ENCODE assay signal across 31 cellular contexts in the genomic region with DNA sequence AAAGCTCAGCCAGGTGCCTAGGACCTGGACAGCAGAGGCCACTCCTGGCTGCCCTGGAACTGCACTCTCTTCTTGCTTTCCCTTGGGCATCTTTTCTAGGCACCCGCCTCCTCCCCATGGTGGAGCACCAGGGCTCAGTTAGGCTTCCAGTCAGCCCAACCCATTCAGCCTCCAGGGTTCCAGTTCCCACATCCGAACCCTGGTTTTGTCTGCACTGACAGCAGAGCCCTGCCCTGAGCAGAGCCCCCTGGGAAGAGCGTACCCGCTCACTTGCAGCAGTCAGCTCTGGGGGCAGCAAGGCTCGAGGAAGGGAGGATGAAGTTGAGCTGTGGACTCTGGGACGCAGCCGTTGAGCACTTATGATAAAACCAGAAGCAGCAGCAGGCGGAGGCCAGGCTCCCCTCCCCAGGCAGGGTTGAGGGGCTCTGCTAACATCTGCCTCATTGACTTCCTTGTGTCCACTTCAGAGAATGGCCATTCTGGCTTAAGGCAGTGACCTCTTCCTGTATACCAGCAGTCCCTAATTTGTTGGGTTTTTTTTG.
"Had no signal": no experiment of that assay in that cellular context is flagged by ENCODE, and none has a peak within 500 bp of the region (broad histone marks: within the 10 kb centered on the region; RNA-seq: fewer than 3 reads in every experiment).

No MANE protein-coding gene starts in this region.

- H3K9me3 ChIP-seq: MG63, Peyer's patch had no signal

- H3K4me3 Mint-ChIP-seq: activated B cell treated with CpG ODN at 0.5 μM for 24 hours; activated CD4-positive, alpha-beta memory T cell treated with anti-CD3 and anti-CD28 coated beads for 36 hours; activated naive CD4-positive, alpha-beta T cell treated with anti-CD3 and anti-CD28 coated beads, Interleukin-2, amount 10 ng/mL, durations not matched to agents 7 days and 5 days; activated naive CD8-positive, alpha-beta T cell; activated naive CD8-positive, alpha-beta T cell treated with anti-CD3 and anti-CD28 coated beads, Interleukin-2, amount 50 U/mL, for 24 hours; brain; IgD-negative memory B cell had no signal

- H3K4me3 ChIP-seq: MG63, Peyer's patch had no signal

- H3K36me3 ChIP-seq: MG63, Peyer's patch had no signal

- H3K27ac ChIP-seq: Peyer's patch, VCaP had no signal

- H3K27me3 Mint-ChIP-seq: brain had no signal

- ATAC-seq: PC-3 had no signal

- H3K27me3 ChIP-seq: MG63, Peyer's patch had no signal

- FAIRE-seq: bronchial epithelial cell had no signal

- DNase-seq: activated B cell treated with CpG ODN at 0.5 μM for 24 hours; activated CD4-positive, alpha-beta memory T cell treated with anti-CD3 and anti-CD28 coated beads for 36 hours; activated CD4-positive, alpha-beta T cell treated with anti-CD3 and anti-CD28 coated beads for 4 hours; activated CD4-positive, alpha-beta T cell treated with anti-CD3 and anti-CD28 coated beads, Interleukin-2, amount 50 U/mL, for 1 hour; activated CD4-positive, CD25-positive, alpha-beta regulatory T cell treated with anti-CD3 and anti-CD28 coated beads, Interleukin-2, amount 50 U/mL, for 72 hours; activated CD8-positive, alpha-beta memory T cell treated with anti-CD3 and anti-CD28 coated beads, Interleukin-2, amount 50 U/mL, for 48 hours; activated effector memory CD4-positive, alpha-beta T cell treated with Interleukin-2 at 50 U/mL for 16 hours; activated naive CD4-positive, alpha-beta T cell treated with anti-CD3 and anti-CD28 coated beads, Interleukin-2, amount 10 ng/mL, durations not matched to agents 7 days and 5 days; activated naive CD8-positive, alpha-beta T cell treated with anti-CD3 and anti-CD28 coated beads, Interleukin-2, amount 50 U/mL, for 24 hours; anterior cingulate cortex; Kasumi-1; KBM-7; MG63; NCI-H1048; NCI-H1436 treated with DMSO at 0.1 percent for 48 hours; NCI-H1694 treated with DMSO at 0.1 percent for 48 hours; NCI-H2029; NCI-H345; NCI-H524 treated with DMSO at 0.1 percent for 48 hours; PC-3; Peyer's patch; RPMI8226; SW 1271; T-helper 1 cell; T-helper 2 cell; T-helper 9 cell had no signal

- H3K27ac Mint-ChIP-seq: activated B cell treated with CpG ODN at 0.5 μM for 24 hours; activated CD4-positive, alpha-beta memory T cell treated with anti-CD3 and anti-CD28 coated beads for 36 hours; activated naive CD4-positive, alpha-beta T cell treated with anti-CD3 and anti-CD28 coated beads, Interleukin-2, amount 10 ng/mL, durations not matched to agents 7 days and 5 days; activated naive CD8-positive, alpha-beta T cell; activated naive CD8-positive, alpha-beta T cell treated with anti-CD3 and anti-CD28 coated beads, Interleukin-2, amount 50 U/mL, for 24 hours; brain; IgD-negative memory B cell had no signal

- H3K9me3 Mint-ChIP-seq: activated B cell treated with CpG ODN at 0.5 μM for 24 hours; activated naive CD4-positive, alpha-beta T cell treated with anti-CD3 and anti-CD28 coated beads, Interleukin-2, amount 10 ng/mL, durations not matched to agents 7 days and 5 days; activated naive CD8-positive, alpha-beta T cell treated with anti-CD3 and anti-CD28 coated beads, Interleukin-2, amount 50 U/mL, for 24 hours; IgD-negative memory B cell had no signal

- H3K36me3 Mint-ChIP-seq: activated naive CD4-positive, alpha-beta T cell treated with anti-CD3 and anti-CD28 coated beads, Interleukin-2, amount 10 ng/mL, durations not matched to agents 7 days and 5 days; activated naive CD8-positive, alpha-beta T cell; IgD-negative memory B cell had no signal
